ENCODE assay signal across 1 cellular context in the genomic region with DNA sequence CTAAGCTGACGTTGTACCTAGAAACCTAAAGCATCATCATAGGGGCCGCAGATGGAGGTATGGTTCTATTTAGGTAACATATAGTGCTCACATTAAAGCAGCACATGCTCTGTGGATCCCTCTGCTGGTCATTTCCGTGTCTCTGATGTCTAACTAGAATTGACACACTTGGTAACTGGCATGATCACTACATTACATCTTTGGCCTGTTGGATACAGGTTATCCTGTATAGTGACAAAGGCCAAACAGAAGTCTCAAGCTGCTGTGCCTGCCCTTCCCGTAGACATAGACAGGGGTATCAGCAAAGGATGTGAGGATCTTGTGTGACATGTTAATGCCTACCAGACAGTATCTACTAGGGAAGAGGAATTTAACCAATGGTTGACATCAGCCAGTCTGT.
A peak's percentile ranks its signal among the peaks of the same experiment; 100 is the strongest.
TF ChIP-seq lines count a peak whose summit lies in the region.

No MANE protein-coding gene starts in this region.

TF ChIP-seq in K562, 482 proteins besides CTCF, POLR2A, EP300 and RAD21 (continued from another document and continues in another):
- TF ChIP-seq, protein P1, sequence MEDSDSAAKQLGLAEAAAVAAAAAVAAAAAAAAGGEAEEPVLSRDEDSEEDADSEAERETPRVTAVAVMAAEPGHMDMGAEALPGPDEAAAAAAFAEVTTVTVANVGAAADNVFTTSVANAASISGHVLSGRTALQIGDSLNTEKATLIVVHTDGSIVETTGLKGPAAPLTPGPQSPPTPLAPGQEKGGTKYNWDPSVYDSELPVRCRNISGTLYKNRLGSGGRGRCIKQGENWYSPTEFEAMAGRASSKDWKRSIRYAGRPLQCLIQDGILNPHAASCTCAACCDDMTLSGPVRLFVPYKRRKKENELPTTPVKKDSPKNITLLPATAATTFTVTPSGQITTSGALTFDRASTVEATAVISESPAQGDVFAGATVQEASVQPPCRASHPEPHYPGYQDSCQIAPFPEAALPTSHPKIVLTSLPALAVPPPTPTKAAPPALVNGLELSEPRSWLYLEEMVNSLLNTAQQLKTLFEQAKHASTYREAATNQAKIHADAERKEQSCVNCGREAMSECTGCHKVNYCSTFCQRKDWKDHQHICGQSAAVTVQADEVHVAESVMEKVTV (CRISPR knock-in tag; IDR thresholded peaks at IDR 0.05): peak; percentile 34; the same call in 1 of the 2 replicates
- TF ChIP-seq SRF (CRISPR knock-in tag; IDR thresholded peaks at IDR 0.05): no peak
- no peak for TF ChIP-seq TCFL5 (CRISPR knock-in tag; conservative IDR thresholded peaks at IDR 0.05)
- TF ChIP-seq CCAR2 (IDR thresholded peaks at IDR 0.05; ENCODE audit: low read depth, low read length): no peak
- TF ChIP-seq MTF1 (CRISPR knock-in tag; IDR thresholded peaks at IDR 0.05; ENCODE audit: borderline replicate concordance): no peak
- TF ChIP-seq BACH1 (tag; IDR thresholded peaks at IDR 0.05): no peak
- no peak for TF ChIP-seq ARHGAP35 (IDR thresholded peaks at IDR 0.05; ENCODE audit: partially characterized antibody)
- TF ChIP-seq, protein P2, sequence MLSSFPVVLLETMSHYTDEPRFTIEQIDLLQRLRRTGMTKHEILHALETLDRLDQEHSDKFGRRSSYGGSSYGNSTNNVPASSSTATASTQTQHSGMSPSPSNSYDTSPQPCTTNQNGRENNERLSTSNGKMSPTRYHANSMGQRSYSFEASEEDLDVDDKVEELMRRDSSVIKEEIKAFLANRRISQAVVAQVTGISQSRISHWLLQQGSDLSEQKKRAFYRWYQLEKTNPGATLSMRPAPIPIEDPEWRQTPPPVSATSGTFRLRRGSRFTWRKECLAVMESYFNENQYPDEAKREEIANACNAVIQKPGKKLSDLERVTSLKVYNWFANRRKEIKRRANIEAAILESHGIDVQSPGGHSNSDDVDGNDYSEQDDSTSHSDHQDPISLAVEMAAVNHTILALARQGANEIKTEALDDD (IDR thresholded peaks at IDR 0.05): peak; percentile 85
- no peak for TF ChIP-seq PHF8 (IDR thresholded peaks at IDR 0.05; ENCODE audit: borderline replicate concordance, low read length)
- no peak for TF ChIP-seq BRD4 (IDR thresholded peaks at IDR 0.05)
- TF ChIP-seq NBN (IDR thresholded peaks at IDR 0.05; ENCODE audit: low read depth): no peak
- TF ChIP-seq, protein P3, sequence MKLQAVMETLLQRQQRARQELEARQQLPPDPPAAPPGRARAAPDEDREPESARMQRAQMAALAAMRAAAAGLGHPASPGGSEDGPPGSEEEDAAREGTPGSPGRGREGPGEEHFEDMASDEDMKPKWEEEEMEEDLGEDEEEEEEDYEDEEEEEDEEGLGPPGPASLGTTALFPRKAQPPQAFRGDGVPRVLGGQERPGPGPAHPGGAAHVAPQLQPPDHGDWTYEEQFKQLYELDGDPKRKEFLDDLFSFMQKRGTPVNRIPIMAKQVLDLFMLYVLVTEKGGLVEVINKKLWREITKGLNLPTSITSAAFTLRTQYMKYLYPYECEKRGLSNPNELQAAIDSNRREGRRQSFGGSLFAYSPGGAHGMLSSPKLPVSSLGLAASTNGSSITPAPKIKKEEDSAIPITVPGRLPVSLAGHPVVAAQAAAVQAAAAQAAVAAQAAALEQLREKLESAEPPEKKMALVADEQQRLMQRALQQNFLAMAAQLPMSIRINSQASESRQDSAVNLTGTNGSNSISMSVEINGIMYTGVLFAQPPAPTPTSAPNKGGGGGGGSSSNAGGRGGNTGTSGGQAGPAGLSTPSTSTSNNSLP (IDR thresholded peaks at IDR 0.05; ENCODE audit: borderline replicate concordance, low read depth, low read length): no peak
- no peak for TF ChIP-seq FOXJ3 (CRISPR knock-in tag; IDR thresholded peaks at IDR 0.05)
- TF ChIP-seq FOXK1 (CRISPR knock-in tag; IDR thresholded peaks at IDR 0.05; ENCODE audit: borderline replicate concordance): no peak
- TF ChIP-seq ZNF444 (CRISPR knock-in tag; IDR thresholded peaks at IDR 0.05): no peak
- TF ChIP-seq ZNF174 (CRISPR knock-in tag; IDR thresholded peaks at IDR 0.05): no peak
- TF ChIP-seq NRF1 (conservative IDR thresholded peaks at IDR 0.05 in 1 of 2, IDR thresholded peaks at IDR 0.05 in 1 of 2): no peak
- TF ChIP-seq, protein P4, sequence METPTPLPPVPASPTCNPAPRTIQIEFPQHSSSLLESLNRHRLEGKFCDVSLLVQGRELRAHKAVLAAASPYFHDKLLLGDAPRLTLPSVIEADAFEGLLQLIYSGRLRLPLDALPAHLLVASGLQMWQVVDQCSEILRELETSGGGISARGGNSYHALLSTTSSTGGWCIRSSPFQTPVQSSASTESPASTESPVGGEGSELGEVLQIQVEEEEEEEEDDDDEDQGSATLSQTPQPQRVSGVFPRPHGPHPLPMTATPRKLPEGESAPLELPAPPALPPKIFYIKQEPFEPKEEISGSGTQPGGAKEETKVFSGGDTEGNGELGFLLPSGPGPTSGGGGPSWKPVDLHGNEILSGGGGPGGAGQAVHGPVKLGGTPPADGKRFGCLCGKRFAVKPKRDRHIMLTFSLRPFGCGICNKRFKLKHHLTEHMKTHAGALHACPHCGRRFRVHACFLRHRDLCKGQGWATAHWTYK (CRISPR knock-in tag; IDR thresholded peaks at IDR 0.05): no peak
- 0 out of 2 replicates have a peak, but pooled peaks have one; percentile 21 for TF ChIP-seq ILF3 (IDR thresholded peaks at IDR 0.05; ENCODE audit: borderline replicate concordance)
- TF ChIP-seq SMARCE1 (IDR thresholded peaks at IDR 0.05): no peak
- TF ChIP-seq RB1 (IDR thresholded peaks at IDR 0.05; ENCODE audit: low read depth): 0 out of 2 replicates have a peak, but pooled peaks have one; percentile 15
- no peak for TF ChIP-seq DMBX1 (CRISPR knock-in tag; IDR thresholded peaks at IDR 0.05; ENCODE audit: borderline replicate concordance)
- TF ChIP-seq ZNF133 (CRISPR knock-in tag; IDR thresholded peaks at IDR 0.05): no peak
- no peak for TF ChIP-seq GABPB2 (CRISPR knock-in tag; conservative IDR thresholded peaks at IDR 0.05)
- TF ChIP-seq CBFA2T2 (conservative IDR thresholded peaks at IDR 0.05): no peak
- TF ChIP-seq MECOM (CRISPR knock-in tag; IDR thresholded peaks at IDR 0.05): no peak
- no peak for TF ChIP-seq LCOR (CRISPR knock-in tag; IDR thresholded peaks at IDR 0.05)
- no peak for TF ChIP-seq SMAD4 (CRISPR knock-in tag; conservative IDR thresholded peaks at IDR 0.05)
- TF ChIP-seq HCFC1 (IDR thresholded peaks at IDR 0.05; ENCODE audit: low read depth, low read length): no peak
- no peak for TF ChIP-seq ZBTB7A (IDR thresholded peaks at IDR 0.05; ENCODE audit: borderline replicate concordance, control insufficient read depth, low read depth, low read length)
- no peak for TF ChIP-seq CHD4 (IDR thresholded peaks at IDR 0.05; ENCODE audit: insufficient read depth, insufficient replicate concordance, low read depth, low read length, poor library complexity, severe bottlenecking)
- no peak for TF ChIP-seq C11orf30 (IDR thresholded peaks at IDR 0.05; ENCODE audit: low read depth)
- no peak for TF ChIP-seq XRCC5 (IDR thresholded peaks at IDR 0.05; ENCODE audit: low read depth, low read length)
- TF ChIP-seq MBD2 (IDR thresholded peaks at IDR 0.05; ENCODE audit: borderline replicate concordance, low read depth): no peak
- no peak for TF ChIP-seq CBFB (CRISPR knock-in tag; IDR thresholded peaks at IDR 0.05)
- TF ChIP-seq, protein P5, sequence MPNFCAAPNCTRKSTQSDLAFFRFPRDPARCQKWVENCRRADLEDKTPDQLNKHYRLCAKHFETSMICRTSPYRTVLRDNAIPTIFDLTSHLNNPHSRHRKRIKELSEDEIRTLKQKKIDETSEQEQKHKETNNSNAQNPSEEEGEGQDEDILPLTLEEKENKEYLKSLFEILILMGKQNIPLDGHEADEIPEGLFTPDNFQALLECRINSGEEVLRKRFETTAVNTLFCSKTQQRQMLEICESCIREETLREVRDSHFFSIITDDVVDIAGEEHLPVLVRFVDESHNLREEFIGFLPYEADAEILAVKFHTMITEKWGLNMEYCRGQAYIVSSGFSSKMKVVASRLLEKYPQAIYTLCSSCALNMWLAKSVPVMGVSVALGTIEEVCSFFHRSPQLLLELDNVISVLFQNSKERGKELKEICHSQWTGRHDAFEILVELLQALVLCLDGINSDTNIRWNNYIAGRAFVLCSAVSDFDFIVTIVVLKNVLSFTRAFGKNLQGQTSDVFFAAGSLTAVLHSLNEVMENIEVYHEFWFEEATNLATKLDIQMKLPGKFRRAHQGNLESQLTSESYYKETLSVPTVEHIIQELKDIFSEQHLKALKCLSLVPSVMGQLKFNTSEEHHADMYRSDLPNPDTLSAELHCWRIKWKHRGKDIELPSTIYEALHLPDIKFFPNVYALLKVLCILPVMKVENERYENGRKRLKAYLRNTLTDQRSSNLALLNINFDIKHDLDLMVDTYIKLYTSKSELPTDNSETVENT (CRISPR knock-in tag; IDR thresholded peaks at IDR 0.05): no peak
- TF ChIP-seq CTBP1 (IDR thresholded peaks at IDR 0.05; ENCODE audit: borderline replicate concordance): 0 out of 2 replicates have a peak, but pooled peaks have one; percentile 29
- TF ChIP-seq, protein P6, sequence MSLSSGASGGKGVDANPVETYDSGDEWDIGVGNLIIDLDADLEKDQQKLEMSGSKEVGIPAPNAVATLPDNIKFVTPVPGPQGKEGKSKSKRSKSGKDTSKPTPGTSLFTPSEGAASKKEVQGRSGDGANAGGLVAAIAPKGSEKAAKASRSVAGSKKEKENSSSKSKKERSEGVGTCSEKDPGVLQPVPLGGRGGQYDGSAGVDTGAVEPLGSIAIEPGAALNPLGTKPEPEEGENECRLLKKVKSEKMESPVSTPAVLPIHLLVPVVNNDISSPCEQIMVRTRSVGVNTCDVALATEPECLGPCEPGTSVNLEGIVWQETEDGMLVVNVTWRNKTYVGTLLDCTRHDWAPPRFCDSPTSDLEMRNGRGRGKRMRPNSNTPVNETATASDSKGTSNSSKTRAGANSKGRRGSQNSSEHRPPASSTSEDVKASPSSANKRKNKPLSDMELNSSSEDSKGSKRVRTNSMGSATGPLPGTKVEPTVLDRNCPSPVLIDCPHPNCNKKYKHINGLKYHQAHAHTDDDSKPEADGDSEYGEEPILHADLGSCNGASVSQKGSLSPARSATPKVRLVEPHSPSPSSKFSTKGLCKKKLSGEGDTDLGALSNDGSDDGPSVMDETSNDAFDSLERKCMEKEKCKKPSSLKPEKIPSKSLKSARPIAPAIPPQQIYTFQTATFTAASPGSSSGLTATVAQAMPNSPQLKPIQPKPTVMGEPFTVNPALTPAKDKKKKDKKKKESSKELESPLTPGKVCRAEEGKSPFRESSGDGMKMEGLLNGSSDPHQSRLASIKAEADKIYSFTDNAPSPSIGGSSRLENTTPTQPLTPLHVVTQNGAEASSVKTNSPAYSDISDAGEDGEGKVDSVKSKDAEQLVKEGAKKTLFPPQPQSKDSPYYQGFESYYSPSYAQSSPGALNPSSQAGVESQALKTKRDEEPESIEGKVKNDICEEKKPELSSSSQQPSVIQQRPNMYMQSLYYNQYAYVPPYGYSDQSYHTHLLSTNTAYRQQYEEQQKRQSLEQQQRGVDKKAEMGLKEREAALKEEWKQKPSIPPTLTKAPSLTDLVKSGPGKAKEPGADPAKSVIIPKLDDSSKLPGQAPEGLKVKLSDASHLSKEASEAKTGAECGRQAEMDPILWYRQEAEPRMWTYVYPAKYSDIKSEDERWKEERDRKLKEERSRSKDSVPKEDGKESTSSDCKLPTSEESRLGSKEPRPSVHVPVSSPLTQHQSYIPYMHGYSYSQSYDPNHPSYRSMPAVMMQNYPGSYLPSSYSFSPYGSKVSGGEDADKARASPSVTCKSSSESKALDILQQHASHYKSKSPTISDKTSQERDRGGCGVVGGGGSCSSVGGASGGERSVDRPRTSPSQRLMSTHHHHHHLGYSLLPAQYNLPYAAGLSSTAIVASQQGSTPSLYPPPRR (CRISPR knock-in tag; IDR thresholded peaks at IDR 0.05; ENCODE audit: borderline replicate concordance): no peak
- TF ChIP-seq, protein P7, sequence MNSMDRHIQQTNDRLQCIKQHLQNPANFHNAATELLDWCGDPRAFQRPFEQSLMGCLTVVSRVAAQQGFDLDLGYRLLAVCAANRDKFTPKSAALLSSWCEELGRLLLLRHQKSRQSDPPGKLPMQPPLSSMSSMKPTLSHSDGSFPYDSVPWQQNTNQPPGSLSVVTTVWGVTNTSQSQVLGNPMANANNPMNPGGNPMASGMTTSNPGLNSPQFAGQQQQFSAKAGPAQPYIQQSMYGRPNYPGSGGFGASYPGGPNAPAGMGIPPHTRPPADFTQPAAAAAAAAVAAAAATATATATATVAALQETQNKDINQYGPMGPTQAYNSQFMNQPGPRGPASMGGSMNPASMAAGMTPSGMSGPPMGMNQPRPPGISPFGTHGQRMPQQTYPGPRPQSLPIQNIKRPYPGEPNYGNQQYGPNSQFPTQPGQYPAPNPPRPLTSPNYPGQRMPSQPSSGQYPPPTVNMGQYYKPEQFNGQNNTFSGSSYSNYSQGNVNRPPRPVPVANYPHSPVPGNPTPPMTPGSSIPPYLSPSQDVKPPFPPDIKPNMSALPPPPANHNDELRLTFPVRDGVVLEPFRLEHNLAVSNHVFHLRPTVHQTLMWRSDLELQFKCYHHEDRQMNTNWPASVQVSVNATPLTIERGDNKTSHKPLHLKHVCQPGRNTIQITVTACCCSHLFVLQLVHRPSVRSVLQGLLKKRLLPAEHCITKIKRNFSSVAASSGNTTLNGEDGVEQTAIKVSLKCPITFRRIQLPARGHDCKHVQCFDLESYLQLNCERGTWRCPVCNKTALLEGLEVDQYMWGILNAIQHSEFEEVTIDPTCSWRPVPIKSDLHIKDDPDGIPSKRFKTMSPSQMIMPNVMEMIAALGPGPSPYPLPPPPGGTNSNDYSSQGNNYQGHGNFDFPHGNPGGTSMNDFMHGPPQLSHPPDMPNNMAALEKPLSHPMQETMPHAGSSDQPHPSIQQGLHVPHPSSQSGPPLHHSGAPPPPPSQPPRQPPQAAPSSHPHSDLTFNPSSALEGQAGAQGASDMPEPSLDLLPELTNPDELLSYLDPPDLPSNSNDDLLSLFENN (IDR thresholded peaks at IDR 0.05; ENCODE audit: low read depth in 2 of 2, low read length in 2 of 2): no peak
- TF ChIP-seq COPS2 (conservative IDR thresholded peaks at IDR 0.05): no peak
- TF ChIP-seq CCNT2 (IDR thresholded peaks at IDR 0.05; ENCODE audit: borderline replicate concordance, extremely low read depth, insufficient read length, low read depth, low read length): no peak
- TF ChIP-seq FOSL1 (tag; conservative IDR thresholded peaks at IDR 0.05): no peak
- no peak for TF ChIP-seq ZNF79 (CRISPR knock-in tag; IDR thresholded peaks at IDR 0.05; ENCODE audit: low read depth)
- TF ChIP-seq MAFF (IDR thresholded peaks at IDR 0.05; ENCODE audit: low read length): no peak
- TF ChIP-seq, protein P8, sequence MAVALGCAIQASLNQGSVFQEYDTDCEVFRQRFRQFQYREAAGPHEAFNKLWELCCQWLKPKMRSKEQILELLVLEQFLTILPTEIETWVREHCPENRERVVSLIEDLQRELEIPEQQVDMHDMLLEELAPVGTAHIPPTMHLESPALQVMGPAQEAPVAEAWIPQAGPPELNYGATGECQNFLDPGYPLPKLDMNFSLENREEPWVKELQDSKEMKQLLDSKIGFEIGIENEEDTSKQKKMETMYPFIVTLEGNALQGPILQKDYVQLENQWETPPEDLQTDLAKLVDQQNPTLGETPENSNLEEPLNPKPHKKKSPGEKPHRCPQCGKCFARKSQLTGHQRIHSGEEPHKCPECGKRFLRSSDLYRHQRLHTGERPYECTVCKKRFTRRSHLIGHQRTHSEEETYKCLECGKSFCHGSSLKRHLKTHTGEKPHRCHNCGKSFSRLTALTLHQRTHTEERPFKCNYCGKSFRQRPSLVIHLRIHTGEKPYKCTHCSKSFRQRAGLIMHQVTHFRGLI (CRISPR knock-in tag; IDR thresholded peaks at IDR 0.05): no peak
- peak; percentile 87 for TF ChIP-seq POLR2AphosphoS2 (IDR thresholded peaks at IDR 0.05; ENCODE audit: low read length)
- no peak for TF ChIP-seq MEIS2 (IDR thresholded peaks at IDR 0.05; ENCODE audit: partially characterized antibody)
- no peak for TF ChIP-seq HDAC2 (IDR thresholded peaks at IDR 0.05)
- 0 out of 2 replicates have a peak, but pooled peaks have one; percentile 25 for TF ChIP-seq GATAD2B (IDR thresholded peaks at IDR 0.05; ENCODE audit: borderline replicate concordance)
- TF ChIP-seq ILK (tag; IDR thresholded peaks at IDR 0.05; ENCODE audit: borderline replicate concordance, low read depth): no peak
